Comparison of ENCODE assay signal across 1 cellular context in genomic region chr6:135851442-135852271, GRCh38.
TF ChIP-seq lines count a peak whose summit lies in the region.

Gene PDE7B, plus strand, starts transcription at chr6:135851701.

TF ChIP-seq in HEK293, 187 proteins besides CTCF, POLR2A, EP300 and RAD21 (continued from another document):
- TF ChIP-seq ZNF280D (tag by site-specific recombination; IDR thresholded peaks at IDR 0.05) (no peak), ZNF561 (tag by site-specific recombination; IDR thresholded peaks at IDR 0.05; ENCODE audit: borderline replicate concordance) (peak; percentile 90; the same call in 1 of the 2 replicates), TRIM28 (IDR thresholded peaks at IDR 0.05; ENCODE audit: borderline replicate concordance, low read length) (peak; percentile 95), ZNF157 (tag by site-specific recombination; IDR thresholded peaks at IDR 0.05) (no peak), ZBTB11 (tag by site-specific recombination; conservative IDR thresholded peaks at IDR 0.05; ENCODE audit: low read depth) (0 out of 2 replicates have a peak, but pooled peaks have one; percentile 10), ATF2 (tag by site-specific recombination; IDR thresholded peaks at IDR 0.05; ENCODE audit: low read depth) (peak; percentile 71; the same call in 1 of the 2 replicates), GLI4 (tag by site-specific recombination; IDR thresholded peaks at IDR 0.05) (no peak), ZNF501 (tag by site-specific recombination; IDR thresholded peaks at IDR 0.05) (peak; percentile 71; the same call in 1 of the 2 replicates), ZNF449 (tag by site-specific recombination; IDR thresholded peaks at IDR 0.05) (peak; percentile 83; the same call in 1 of the 2 replicates), ZNF404 (tag by site-specific recombination; IDR thresholded peaks at IDR 0.05) (no peak), ZNF529 (tag by site-specific recombination; IDR thresholded peaks at IDR 0.05; ENCODE audit: insufficient replicate concordance) (no peak), REST (tag by site-specific recombination; IDR thresholded peaks at IDR 0.05) (no peak), GLIS2 (tag by site-specific recombination; IDR thresholded peaks at IDR 0.05) (no peak), ZNF585B (tag by site-specific recombination; IDR thresholded peaks at IDR 0.05) (no peak), EGR2 (tag by site-specific recombination; IDR thresholded peaks at IDR 0.05; ENCODE audit: low read depth) (no peak), ZNF664 (tag by site-specific recombination; IDR thresholded peaks at IDR 0.05) (no peak), ZBTB21 (tag by site-specific recombination; IDR thresholded peaks at IDR 0.05) (peak; percentile 91), SETDB1 (IDR thresholded peaks at IDR 0.05; ENCODE audit: insufficient read length, low read length) (peak; percentile 38), ZNF394 (tag by site-specific recombination; IDR thresholded peaks at IDR 0.05; ENCODE audit: borderline replicate concordance) (0 out of 2 replicates have a peak, but pooled peaks have one; percentile 33), BCL6B (tag by site-specific recombination; IDR thresholded peaks at IDR 0.05) (no peak)
- TF ChIP-seq, protein P1, sequence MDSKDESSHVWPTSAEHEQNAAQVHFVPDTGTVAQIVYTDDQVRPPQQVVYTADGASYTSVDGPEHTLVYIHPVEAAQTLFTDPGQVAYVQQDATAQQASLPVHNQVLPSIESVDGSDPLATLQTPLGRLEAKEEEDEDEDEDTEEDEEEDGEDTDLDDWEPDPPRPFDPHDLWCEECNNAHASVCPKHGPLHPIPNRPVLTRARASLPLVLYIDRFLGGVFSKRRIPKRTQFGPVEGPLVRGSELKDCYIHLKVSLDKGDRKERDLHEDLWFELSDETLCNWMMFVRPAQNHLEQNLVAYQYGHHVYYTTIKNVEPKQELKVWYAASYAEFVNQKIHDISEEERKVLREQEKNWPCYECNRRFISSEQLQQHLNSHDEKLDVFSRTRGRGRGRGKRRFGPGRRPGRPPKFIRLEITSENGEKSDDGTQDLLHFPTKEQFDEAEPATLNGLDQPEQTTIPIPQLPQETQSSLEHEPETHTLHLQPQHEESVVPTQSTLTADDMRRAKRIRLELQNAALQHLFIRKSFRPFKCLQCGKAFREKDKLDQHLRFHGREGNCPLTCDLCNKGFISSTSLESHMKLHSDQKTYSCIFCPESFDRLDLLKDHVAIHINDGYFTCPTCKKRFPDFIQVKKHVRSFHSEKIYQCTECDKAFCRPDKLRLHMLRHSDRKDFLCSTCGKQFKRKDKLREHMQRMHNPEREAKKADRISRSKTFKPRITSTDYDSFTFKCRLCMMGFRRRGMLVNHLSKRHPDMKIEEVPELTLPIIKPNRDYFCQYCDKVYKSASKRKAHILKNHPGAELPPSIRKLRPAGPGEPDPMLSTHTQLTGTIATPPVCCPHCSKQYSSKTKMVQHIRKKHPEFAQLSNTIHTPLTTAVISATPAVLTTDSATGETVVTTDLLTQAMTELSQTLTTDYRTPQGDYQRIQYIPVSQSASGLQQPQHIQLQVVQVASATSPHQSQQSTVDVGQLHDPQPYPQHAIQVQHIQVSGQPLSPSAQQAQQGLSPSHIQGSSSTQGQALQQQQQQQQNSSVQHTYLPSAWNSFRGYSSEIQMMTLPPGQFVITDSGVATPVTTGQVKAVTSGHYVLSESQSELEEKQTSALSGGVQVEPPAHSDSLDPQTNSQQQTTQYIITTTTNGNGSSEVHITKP (tag by site-specific recombination; IDR thresholded peaks at IDR 0.05), result peak; percentile 40; the same call in 1 of the 2 replicates
- TF ChIP-seq, protein P2, sequence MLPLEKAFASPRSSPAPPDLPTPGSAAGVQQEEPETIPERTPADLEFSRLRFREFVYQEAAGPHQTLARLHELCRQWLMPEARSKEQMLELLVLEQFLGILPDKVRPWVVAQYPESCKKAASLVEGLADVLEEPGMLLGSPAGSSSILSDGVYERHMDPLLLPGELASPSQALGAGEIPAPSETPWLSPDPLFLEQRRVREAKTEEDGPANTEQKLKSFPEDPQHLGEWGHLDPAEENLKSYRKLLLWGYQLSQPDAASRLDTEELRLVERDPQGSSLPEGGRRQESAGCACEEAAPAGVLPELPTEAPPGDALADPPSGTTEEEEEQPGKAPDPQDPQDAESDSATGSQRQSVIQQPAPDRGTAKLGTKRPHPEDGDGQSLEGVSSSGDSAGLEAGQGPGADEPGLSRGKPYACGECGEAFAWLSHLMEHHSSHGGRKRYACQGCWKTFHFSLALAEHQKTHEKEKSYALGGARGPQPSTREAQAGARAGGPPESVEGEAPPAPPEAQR (tag by site-specific recombination; IDR thresholded peaks at IDR 0.05), result no peak
- TF ChIP-seq, protein P3, sequence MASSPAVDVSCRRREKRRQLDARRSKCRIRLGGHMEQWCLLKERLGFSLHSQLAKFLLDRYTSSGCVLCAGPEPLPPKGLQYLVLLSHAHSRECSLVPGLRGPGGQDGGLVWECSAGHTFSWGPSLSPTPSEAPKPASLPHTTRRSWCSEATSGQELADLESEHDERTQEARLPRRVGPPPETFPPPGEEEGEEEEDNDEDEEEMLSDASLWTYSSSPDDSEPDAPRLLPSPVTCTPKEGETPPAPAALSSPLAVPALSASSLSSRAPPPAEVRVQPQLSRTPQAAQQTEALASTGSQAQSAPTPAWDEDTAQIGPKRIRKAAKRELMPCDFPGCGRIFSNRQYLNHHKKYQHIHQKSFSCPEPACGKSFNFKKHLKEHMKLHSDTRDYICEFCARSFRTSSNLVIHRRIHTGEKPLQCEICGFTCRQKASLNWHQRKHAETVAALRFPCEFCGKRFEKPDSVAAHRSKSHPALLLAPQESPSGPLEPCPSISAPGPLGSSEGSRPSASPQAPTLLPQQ (tag by site-specific recombination; IDR thresholded peaks at IDR 0.05), result no peak
